16 cellular contexts compared by ENCODE assay signal in genomic region chr10:88196298-88196697, GRCh38.
"Had no signal": no experiment of that assay in that cellular context is flagged by ENCODE, and none has a peak within 500 bp of the region (broad histone marks: within the 10 kb centered on the region; RNA-seq: fewer than 3 reads in every experiment).

No MANE protein-coding gene starts in this region.

- H3K4me3 ChIP-seq: adrenal gland, body of pancreas, pancreas, skin epidermis, thoracic aorta had no signal

- DNase-seq: activated CD4-positive, alpha-beta T cell treated with anti-CD3 and anti-CD28 coated beads for 48 hours; activated naive CD4-positive, alpha-beta T cell treated with anti-CD3 and anti-CD28 coated beads for 36 hours; body of pancreas; effector memory CD8-positive, alpha-beta T cell; islet precursor cell; pancreas; stimulated activated CD4-positive, alpha-beta T cell treated with anti-CD3 and anti-CD28 coated beads, Interleukin-4, amount 100 ng/mL, for 4 hours; stimulated activated naive CD8-positive, alpha-beta T cell treated with anti-CD3 and anti-CD28 coated beads, Interleukin-15, amount 100 ng/mL, for 72 hours had no signal

- H3K27me3 ChIP-seq: adrenal gland, body of pancreas, pancreas had no signal

- H3K36me3 Mint-ChIP-seq: WTC11 had no signal

- H3K27ac ChIP-seq: adrenal gland, body of pancreas, epithelial cell of prostate, pancreas, skin epidermis, thoracic aorta had no signal

- H3K36me3 ChIP-seq: adrenal gland, pancreas, thoracic aorta had no signal

- H3K27ac Mint-ChIP-seq: activated naive CD4-positive, alpha-beta T cell treated with anti-CD3 and anti-CD28 coated beads for 36 hours; dendritic cell treated with granulocyte-macrophage colony-stimulating factor and Interleukin-4, amounts not matched to agents 40 ng/mL and 50 ng/mL, for 4 days; T-helper 1 cell treated with Interleukin-12 subunit alpha and Interleukin-12 subunit beta and Interleukin-4 antibody, amounts not matched to agents 30 μg/mL and 1 μg/mL, for 36 hours; WTC11 had no signal

- H3K9me3 ChIP-seq: adrenal gland, body of pancreas, pancreas, thoracic aorta had no signal

- H3K27me3 Mint-ChIP-seq: central memory CD8-positive, alpha-beta T cell; dendritic cell treated with granulocyte-macrophage colony-stimulating factor and Interleukin-4, amounts not matched to agents 40 ng/mL and 50 ng/mL, for 4 days; effector memory CD8-positive, alpha-beta T cell; stimulated activated naive CD8-positive, alpha-beta T cell treated with anti-CD3 and anti-CD28 coated beads, Interleukin-15, amount 100 ng/mL, for 72 hours had no signal

- H3K4me3 Mint-ChIP-seq: activated naive CD4-positive, alpha-beta T cell treated with anti-CD3 and anti-CD28 coated beads for 36 hours; central memory CD8-positive, alpha-beta T cell; dendritic cell treated with granulocyte-macrophage colony-stimulating factor and Interleukin-4, amounts not matched to agents 40 ng/mL and 50 ng/mL, for 4 days; effector memory CD8-positive, alpha-beta T cell; stimulated activated naive CD8-positive, alpha-beta T cell treated with anti-CD3 and anti-CD28 coated beads, Interleukin-15, amount 100 ng/mL, for 72 hours; T-helper 1 cell treated with Interleukin-12 subunit alpha and Interleukin-12 subunit beta and Interleukin-4 antibody, amounts not matched to agents 30 μg/mL and 1 μg/mL, for 36 hours; WTC11 had no signal

- H3K9me3 Mint-ChIP-seq: activated naive CD4-positive, alpha-beta T cell treated with anti-CD3 and anti-CD28 coated beads for 36 hours; central memory CD8-positive, alpha-beta T cell; effector memory CD8-positive, alpha-beta T cell; stimulated activated naive CD8-positive, alpha-beta T cell treated with anti-CD3 and anti-CD28 coated beads, Interleukin-15, amount 100 ng/mL, for 72 hours had no signal
